ENCODE assay signal across 1 cellular context in the genomic region with DNA sequence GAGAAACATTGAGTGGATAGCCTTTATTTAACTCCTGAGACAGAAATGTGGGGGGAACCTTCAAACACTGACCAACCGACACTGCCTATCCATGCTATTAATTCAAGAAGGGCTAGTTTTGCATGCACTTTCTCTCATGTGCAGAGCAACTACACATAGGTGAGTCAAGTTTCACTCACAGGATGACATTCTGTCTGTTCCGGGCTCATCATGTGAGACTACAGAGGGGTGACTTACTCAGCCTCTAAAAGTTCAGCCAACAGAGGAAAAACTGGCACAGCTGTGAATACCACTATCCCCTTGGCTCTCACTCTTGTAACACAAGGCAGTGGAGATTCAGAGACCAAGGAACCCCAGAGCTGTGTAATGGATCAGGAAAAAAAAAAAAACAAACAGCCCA.
TF ChIP-seq lines count a peak whose summit lies in the region.

No MANE protein-coding gene starts in this region.

TF ChIP-seq in GM12878, 131 proteins besides CTCF, POLR2A, EP300 and RAD21:
- no peak for TF ChIP-seq SRF (IDR thresholded peaks at IDR 0.05; ENCODE audit: low read depth in 2 of 2, low read length in 2 of 2)
- no peak for TF ChIP-seq SMAD5 (IDR thresholded peaks at IDR 0.05; ENCODE audit: low read depth)
- TF ChIP-seq BHLHE40 (IDR thresholded peaks at IDR 0.05; ENCODE audit: borderline replicate concordance in 1 of 2, low read depth in 2 of 2, low read length in 1 of 2): peak in 1 of 2 experiments; percentile 30; a peak in 1 of 4 replicates
- TF ChIP-seq FOXK2 (IDR thresholded peaks at IDR 0.05): no peak
- no peak for TF ChIP-seq TCF7 (IDR thresholded peaks at IDR 0.05; ENCODE audit: borderline replicate concordance)
- no peak for TF ChIP-seq HSF1 (IDR thresholded peaks at IDR 0.05; ENCODE audit: low read depth, low read length)
- TF ChIP-seq, protein P1, sequence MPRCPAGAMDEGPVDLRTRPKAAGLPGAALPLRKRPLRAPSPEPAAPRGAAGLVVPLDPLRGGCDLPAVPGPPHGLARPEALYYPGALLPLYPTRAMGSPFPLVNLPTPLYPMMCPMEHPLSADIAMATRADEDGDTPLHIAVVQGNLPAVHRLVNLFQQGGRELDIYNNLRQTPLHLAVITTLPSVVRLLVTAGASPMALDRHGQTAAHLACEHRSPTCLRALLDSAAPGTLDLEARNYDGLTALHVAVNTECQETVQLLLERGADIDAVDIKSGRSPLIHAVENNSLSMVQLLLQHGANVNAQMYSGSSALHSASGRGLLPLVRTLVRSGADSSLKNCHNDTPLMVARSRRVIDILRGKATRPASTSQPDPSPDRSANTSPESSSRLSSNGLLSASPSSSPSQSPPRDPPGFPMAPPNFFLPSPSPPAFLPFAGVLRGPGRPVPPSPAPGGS (IDR thresholded peaks at IDR 0.05; ENCODE audit: borderline replicate concordance, insufficient read depth, low read depth, low read length, poor library complexity, severe bottlenecking): peak; percentile 36
TF ChIP-seq in GM12878: peak in this region for 2.
